In genomic region chr1:235845656-235846107, GRCh38 we compare ENCODE assay signal across 1 cellular context.
TF ChIP-seq lines count a peak whose summit lies in the region.

No MANE protein-coding gene starts in this region.

TF ChIP-seq in HepG2, 621 proteins besides CTCF, POLR2A, EP300 and RAD21:
- TF ChIP-seq ZNF574 (CRISPR knock-in tag; IDR thresholded peaks at IDR 0.05) (peak; percentile 90), TFAP4 (IDR thresholded peaks at IDR 0.05; ENCODE audit: borderline replicate concordance, low read depth) (peak; percentile 43; the same call in 1 of the 2 replicates), ZMYM4 (CRISPR knock-in tag; IDR thresholded peaks at IDR 0.05) (peak; percentile 44; the same call in 1 of the 2 replicates), ZNF878 (CRISPR knock-in tag; IDR thresholded peaks at IDR 0.05) (0 out of 2 replicates have a peak, but pooled peaks have one; percentile 18)
